In the genomic region with DNA sequence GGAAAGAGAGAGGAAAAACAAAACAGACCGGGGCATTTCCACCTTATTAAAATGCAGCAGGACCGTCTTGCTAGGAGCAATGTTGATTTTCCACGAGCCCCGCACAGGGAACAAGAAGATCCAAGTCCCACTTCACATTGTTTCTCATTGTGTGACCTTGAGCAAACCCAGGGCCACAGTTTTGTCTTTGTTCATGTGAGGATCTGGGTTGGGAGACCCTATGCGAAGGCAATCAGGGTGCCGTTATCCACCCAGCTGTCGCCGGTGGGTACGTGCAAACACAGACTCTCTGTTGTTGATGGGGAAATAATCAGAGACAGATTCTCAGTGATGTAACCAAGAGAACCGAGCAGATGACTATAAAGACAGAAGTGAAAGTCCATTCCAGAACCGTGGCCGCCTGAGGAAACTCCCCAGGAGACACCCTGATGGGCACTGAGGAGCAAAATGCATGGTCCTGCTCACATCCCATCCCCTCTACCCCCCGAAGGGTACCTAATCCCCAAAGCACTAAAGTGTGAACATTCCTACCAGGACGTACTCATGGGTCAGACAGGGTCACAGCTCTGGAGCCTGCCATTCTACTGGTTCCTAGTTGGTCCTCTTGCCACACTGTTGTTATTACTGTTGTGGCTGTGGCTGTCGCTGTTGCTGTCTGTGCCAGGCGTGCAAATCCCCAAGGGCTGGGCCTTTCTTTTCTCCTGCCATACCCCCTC, we compare ENCODE assay signal across 8 cellular contexts.
A peak's percentile ranks its signal among the peaks of the same experiment; 100 is the strongest.
DNase-seq lines count a peak whose midpoint lies in the region; ATAC-seq and TF ChIP-seq lines count a peak whose summit lies in the region.

No MANE protein-coding gene starts in this region.

- H3K27me3 ChIP-seq in PC-3 (ENCODE audit: low read length) = no peaks in the 10 kb centered on the region

- H3K4me2 ChIP-seq in PC-3 (ENCODE audit: low read length) = no peak overlapping the region

- intact Hi-C loops in PC-3 (cut with micrococcal nuclease) = no loop called here

- ATAC-seq in GM21526 (IDR thresholded peaks at IDR 0.05; ENCODE audit: low FRiP score, unreplicated experiment) = peak; percentile 74
- ATAC-seq in left lobe of liver = peak; percentile 29
- ATAC-seq in HG03139 (IDR thresholded peaks at IDR 0.05; ENCODE audit: unreplicated experiment) = no peak
- ATAC-seq in PC-3 = no peak

- H3K79me2 ChIP-seq in PC-3 (ENCODE audit: low read length) = no peaks in the 10 kb centered on the region

- H3F3A ChIP-seq in PC-3 (ENCODE audit: low read length, unreplicated experiment) = peaks cover 3% of the 10 kb centered on the region

- H3K4me1 ChIP-seq in PC-3 (ENCODE audit: insufficient read depth, low read length) = peaks cover 27% of the 10 kb centered on the region

- POLR2A ChIA-PET in PC-3 (lab: Charles Lee; ENCODE audit: unreplicated experiment) = no interaction called here

- no peak overlapping the region for H3K27ac ChIP-seq in PC-3 (ENCODE audit: low read length)

- CTCF ChIA-PET in PC-3 (lab: Charles Lee) = no interaction called here

- no peaks in the 10 kb centered on the region for H4K20me1 ChIP-seq in PC-3 (ENCODE audit: low read length)

- no peak overlapping the region for H2AFZ ChIP-seq in PC-3 (ENCODE audit: low read length)

- H3K9me3 ChIP-seq in PC-3 (ENCODE audit: low read length) = no peaks in the 10 kb centered on the region

- H3K9me2 ChIP-seq in PC-3 (replicated peaks; ENCODE audit: low read length) = no peaks in the 10 kb centered on the region

- TF ChIP-seq CTCF in PC-3 (conservative IDR thresholded peaks at IDR 0.05; ENCODE audit: low read depth, low read length) = no peak

- no TSS peak for BruUV-seq in PC-3 (replicated peaks; lab: Mats Ljungman, UMichigan)

- peak; percentile 42 for DNase-seq in AG08396 (ENCODE audit: low spot score)
- DNase-seq in NCI-H1694 treated with DMSO at 0.1 percent for 48 hours (lab: John Stamatoyannopoulos, UW) = peak; percentile 7
- no peak for DNase-seq in left lobe of liver (ENCODE audit: low spot score)
- DNase-seq in HT-29 (ENCODE audit: low spot score) = no peak
- no peak for DNase-seq in activated effector memory CD4-positive, alpha-beta T cell treated with Interleukin-2 at 50 U/mL for 16 hours
- DNase-seq in PC-3 = no peak

- no peak overlapping the region for H3K4me3 ChIP-seq in PC-3 (ENCODE audit: low read length)

- H3K9ac ChIP-seq in PC-3 (ENCODE audit: low read length) = no peak overlapping the region

- H3K36me3 ChIP-seq in PC-3 (ENCODE audit: low read depth, low read length) = no peaks in the 10 kb centered on the region

Comparison
In these comparisons a context has a peak if more than half of its experiments do, and no peak if none do; other contexts are left out.
1. DNase-seq: peak in AG08396 (single experiment) and NCI-H1694 treated with DMSO at 0.1 percent for 48 hours (single experiment); none in left lobe of liver (single experiment), HT-29 (single experiment), activated effector memory CD4-positive, alpha-beta T cell treated with Interleukin-2 at 50 U/mL for 16 hours (single experiment) and PC-3 (single experiment).
2. ATAC-seq: peak in GM21526 (single experiment) and left lobe of liver (single experiment); none in HG03139 (single experiment) and PC-3 (single experiment).